Comparison of ENCODE assay signal across 18 cellular contexts in genomic region chr21:31332525-31332924, GRCh38. TPM values are rescaled to one million over a fixed set of nuclear protein-coding genes. Genes with fewer than 3 reads are reported as not detected.
DNase-seq lines count a peak whose midpoint lies in the region; ATAC-seq and TF ChIP-seq lines count a peak whose summit lies in the region.
"Had no signal": no experiment of that assay in that cellular context is flagged by ENCODE, and none has a peak within 500 bp of the region (broad histone marks: within the 10 kb centered on the region; RNA-seq: fewer than 3 reads in every experiment).

No MANE protein-coding gene starts in this region.

- peak overlapping the region; percentile 22 for H3K27ac Mint-ChIP-seq in activated CD8-positive, alpha-beta T cell treated with anti-CD3 and anti-CD28 coated beads for 36 hours
- H3K27ac Mint-ChIP-seq in activated CD8-positive, alpha-beta T cell treated with anti-CD3 and anti-CD28 coated beads, Interleukin-2, amount 10 ng/mL, durations not matched to agents 7 days and 5 days, result no peak overlapping the region
- H3K27ac Mint-ChIP-seq in natural killer cell (peak overlapping the region; percentile 44), type B pancreatic cell (peak overlapping the region; percentile 43)
- H3K27ac Mint-ChIP-seq: CD4-positive, alpha-beta T cell had no signal

- CTCF ChIA-PET in activated CD8-positive, alpha-beta T cell treated with anti-CD3 and anti-CD28 coated beads for 36 hours (lab: Charles Lee), result interaction anchor here (0.7 to 1.9 kb wide), 2 partner anchors 11 to 16 kb away, joined by 3 to 5 read pairs; no protein-coding TSS in a partner anchor
- CTCF ChIA-PET in activated CD8-positive, alpha-beta T cell treated with anti-CD3 and anti-CD28 coated beads, Interleukin-2, amount 10 ng/mL, durations not matched to agents 7 days and 5 days (lab: Charles Lee), result interaction anchor here (0.9 to 1.4 kb wide), 3 partner anchors 11 to 248 kb away, joined by 3 to 5 read pairs (median 4); partner anchors contain the start of gene TIAM1

- TF ChIP-seq CTCF in activated CD8-positive, alpha-beta T cell treated with anti-CD3 and anti-CD28 coated beads for 36 hours (IDR thresholded peaks at IDR 0.05), result no peak
- TF ChIP-seq CTCF in natural killer cell (IDR thresholded peaks at IDR 0.05) (no peak), type B pancreatic cell (conservative IDR thresholded peaks at IDR 0.05) (no peak)

- peaks cover 7% of the 10 kb centered on the region for H3K9me3 Mint-ChIP-seq in activated CD8-positive, alpha-beta T cell treated with anti-CD3 and anti-CD28 coated beads for 36 hours
- peaks cover 4% of the 10 kb centered on the region for H3K9me3 Mint-ChIP-seq in activated CD8-positive, alpha-beta T cell treated with anti-CD3 and anti-CD28 coated beads, Interleukin-2, amount 10 ng/mL, durations not matched to agents 7 days and 5 days (ENCODE audit: insufficient read depth)
- no peaks in the 10 kb centered on the region for H3K9me3 Mint-ChIP-seq in natural killer cell
- no peaks in the 10 kb centered on the region for H3K9me3 Mint-ChIP-seq in type B pancreatic cell

- POLR2A ChIA-PET in activated CD8-positive, alpha-beta T cell treated with anti-CD3 and anti-CD28 coated beads for 36 hours (lab: Charles Lee), result interaction anchor here (0.6 kb wide), 2 partner anchors 134 to 153 kb away, joined by 3 to 4 read pairs; no protein-coding TSS in a partner anchor
- POLR2A ChIA-PET in activated CD8-positive, alpha-beta T cell treated with anti-CD3 and anti-CD28 coated beads, Interleukin-2, amount 10 ng/mL, durations not matched to agents 7 days and 5 days (lab: Charles Lee), result interaction anchor here (0.6 to 1.3 kb wide), 2 partner anchors 71 to 227 kb away, joined by 3 read pairs; no protein-coding TSS in a partner anchor

- no peak overlapping the region for H3K4me3 Mint-ChIP-seq in activated CD8-positive, alpha-beta T cell treated with anti-CD3 and anti-CD28 coated beads for 36 hours
- no peak overlapping the region for H3K4me3 Mint-ChIP-seq in activated CD8-positive, alpha-beta T cell treated with anti-CD3 and anti-CD28 coated beads, Interleukin-2, amount 10 ng/mL, durations not matched to agents 7 days and 5 days
- H3K4me3 Mint-ChIP-seq in natural killer cell (peak overlapping the region; percentile 41), type B pancreatic cell (no peak overlapping the region)
- H3K4me3 Mint-ChIP-seq: CD4-positive, alpha-beta T cell had no signal

- ATAC-seq in activated CD8-positive, alpha-beta T cell treated with anti-CD3 and anti-CD28 coated beads for 36 hours, result peak; percentile 28
- ATAC-seq in activated CD8-positive, alpha-beta T cell treated with anti-CD3 and anti-CD28 coated beads, Interleukin-2, amount 10 ng/mL, durations not matched to agents 7 days and 5 days, result no peak
- ATAC-seq in natural killer cell (peak; percentile 44 to 87 (median 63)), left colon (no peak)
- ATAC-seq: A549, Panc1 had no signal

- intact Hi-C loops in activated CD8-positive, alpha-beta T cell treated with anti-CD3 and anti-CD28 coated beads for 36 hours (cut with micrococcal nuclease), result no loop called here
- intact Hi-C loops in natural killer cell (cut with micrococcal nuclease), result no loop called here
- intact Hi-C loops in left colon (cut with DNase I, micrococcal nuclease), result no loop called here

- no peak for DNase-seq in activated CD8-positive, alpha-beta T cell treated with anti-CD3 and anti-CD28 coated beads for 36 hours
- no peak for DNase-seq in activated CD8-positive, alpha-beta T cell treated with anti-CD3 and anti-CD28 coated beads, Interleukin-2, amount 10 ng/mL, durations not matched to agents 7 days and 5 days
- DNase-seq in stimulated activated CD4-positive, alpha-beta T cell treated with anti-CD3 and anti-CD28 coated beads, Interleukin-15, amount 100 ng/mL, for 24 hours, result peak; percentile 30
- no peak for DNase-seq in stimulated activated CD4-positive, alpha-beta T cell treated with anti-CD3 and anti-CD28 coated beads, Interleukin-12 subunit alpha, Interleukin-12 subunit beta, amount 100 ng/mL, for 4 hours
- DNase-seq in natural killer cell, result no peak
- no peak for DNase-seq in type B pancreatic cell (ENCODE audit: extremely low spot score, unreplicated experiment)
- no peak for DNase-seq in left colon
- DNase-seq: Caco-2; CD4-positive, alpha-beta T cell; GM23248; KG1; NCI-H1105 treated with DMSO at 0.1 percent for 48 hours; NCI-H1694; NCI-H2081 treated with DMSO at 0.1 percent for 48 hours; NCI-H446 treated with DMSO at 0.1 percent for 48 hours had no signal

- no peaks in the 10 kb centered on the region for H3K27me3 Mint-ChIP-seq in activated CD8-positive, alpha-beta T cell treated with anti-CD3 and anti-CD28 coated beads for 36 hours
- no peaks in the 10 kb centered on the region for H3K27me3 Mint-ChIP-seq in activated CD8-positive, alpha-beta T cell treated with anti-CD3 and anti-CD28 coated beads, Interleukin-2, amount 10 ng/mL, durations not matched to agents 7 days and 5 days (ENCODE audit: low read depth)
- H3K27me3 Mint-ChIP-seq in natural killer cell (ENCODE audit: low read depth in 2 of 2) (no peaks in the 10 kb centered on the region), type B pancreatic cell (no peaks in the 10 kb centered on the region)
- H3K27me3 Mint-ChIP-seq: CD4-positive, alpha-beta T cell had no signal

- H3K36me3 Mint-ChIP-seq in activated CD8-positive, alpha-beta T cell treated with anti-CD3 and anti-CD28 coated beads for 36 hours (ENCODE audit: low read depth), result peaks cover 39% of the 10 kb centered on the region
- peaks cover 57% of the 10 kb centered on the region for H3K36me3 Mint-ChIP-seq in activated CD8-positive, alpha-beta T cell treated with anti-CD3 and anti-CD28 coated beads, Interleukin-2, amount 10 ng/mL, durations not matched to agents 7 days and 5 days (ENCODE audit: low read depth)
- H3K36me3 Mint-ChIP-seq in natural killer cell (no peaks in the 10 kb centered on the region), type B pancreatic cell (peaks cover 44% of the 10 kb centered on the region)

- H3K4me1 Mint-ChIP-seq in activated CD8-positive, alpha-beta T cell treated with anti-CD3 and anti-CD28 coated beads for 36 hours (ENCODE audit: low read depth), result peaks cover 47% of the 10 kb centered on the region
- peaks cover 41% of the 10 kb centered on the region for H3K4me1 Mint-ChIP-seq in activated CD8-positive, alpha-beta T cell treated with anti-CD3 and anti-CD28 coated beads, Interleukin-2, amount 10 ng/mL, durations not matched to agents 7 days and 5 days (ENCODE audit: low read depth)
- H3K4me1 Mint-ChIP-seq in natural killer cell, result peaks cover 33 to 41% of the 10 kb centered on the region in 2 donors
- H3K4me1 Mint-ChIP-seq in type B pancreatic cell (ENCODE audit: unreplicated experiment), result peaks cover 14% of the 10 kb centered on the region

RNA-seq across cellular contexts. Expression of gene TIAM1, which starts 11.5 kb away (rescaled TPM):
- 10 to 100 TPM; 34.9 to 38.5 TPM for total RNA-seq in activated CD8-positive, alpha-beta T cell treated with anti-CD3 and anti-CD28 coated beads for 36 hours
- 10 to 100 TPM; 41.5 to 46.9 TPM for total RNA-seq in activated CD8-positive, alpha-beta T cell treated with anti-CD3 and anti-CD28 coated beads, Interleukin-2, amount 10 ng/mL, durations not matched to agents 7 days and 5 days
- total RNA-seq in natural killer cell (10 to 100 TPM; 19.1 to 32.3 (median 19.4) TPM), type B pancreatic cell (ENCODE audit: low replicate concordance) (49.3 and 67.6 TPM in 2 replicates), left colon (1 to 10 TPM; 6.4 to 6.9 TPM)
- total RNA-seq: HT-29 had no signal

Comparison
In these comparisons a context has a peak if more than half of its experiments do, and no peak if none do; other contexts are left out.
1. ATAC-seq: peak in activated CD8-positive, alpha-beta T cell treated with anti-CD3 and anti-CD28 coated beads for 36 hours (single experiment) and natural killer cell (3 of 3); none in activated CD8-positive, alpha-beta T cell treated with anti-CD3 and anti-CD28 coated beads, Interleukin-2, amount 10 ng/mL, durations not matched to agents 7 days and 5 days (single experiment) and left colon (single experiment).